10 cellular contexts compared by ENCODE assay signal in genomic region chr17:77288115-77288619, GRCh38.
DNase-seq lines count a peak whose midpoint lies in the region; ATAC-seq, FAIRE-seq and TF ChIP-seq lines count a peak whose summit lies in the region.
"Had no signal": no experiment of that assay in that cellular context is flagged by ENCODE, and none has a peak within 500 bp of the region (broad histone marks: within the 10 kb centered on the region; RNA-seq: fewer than 3 reads in every experiment).

No MANE protein-coding gene starts in this region.

- H2BK5ac ChIP-seq in H1 (ENCODE audit: low read depth, low read length), result peak overlapping the region; percentile 61

- no peak overlapping the region for H2AFZ ChIP-seq in H1 (ENCODE audit: low read length)

- H3K9me3 ChIP-seq in MG63 (no peaks in the 10 kb centered on the region), H1 (ENCODE audit: insufficient read depth in 2 of 2, low read depth in 1 of 2, low read length in 1 of 2) (no peaks in the 10 kb centered on the region), mucosa of descending colon (no peaks in the 10 kb centered on the region), tibial nerve (no peaks in the 10 kb centered on the region)

- peak overlapping the region; percentile 90 for H2BK120ac ChIP-seq in H1 (replicated peaks; ENCODE audit: low read depth, low read length)

- TF ChIP-seq POLR2A in H1 (IDR thresholded peaks at IDR 0.05; ENCODE audit: control extremely low read depth in 1 of 2, low read depth in 2 of 2, low read length in 2 of 2), result no peak
- no peak for TF ChIP-seq POLR2A in tibial nerve (IDR thresholded peaks at IDR 0.05)

- ATAC-seq in mucosa of descending colon (peak; percentile 24), GM18867 (IDR thresholded peaks at IDR 0.05; ENCODE audit: unreplicated experiment) (no peak)

- no peak for FAIRE-seq in H1 (lab: Jason Lieb, UNC)

- peak overlapping the region; percentile 90; the same call in 1 of the 2 replicates for H2BK12ac ChIP-seq in H1 (ENCODE audit: low read depth, low read length)

- peaks cover 56% of the 10 kb centered on the region for H3K36me3 ChIP-seq in MG63
- H3K36me3 ChIP-seq in H1 (ENCODE audit: control insufficient read depth in 2 of 4, insufficient read depth in 4 of 4, low read length in 3 of 4), result no peaks in the 10 kb centered on the region
- H3K36me3 ChIP-seq in mucosa of descending colon (ENCODE audit: low read depth), result no peaks in the 10 kb centered on the region
- no peaks in the 10 kb centered on the region for H3K36me3 ChIP-seq in tibial nerve

- intact Hi-C loops in mucosa of descending colon (cut with DNase I, micrococcal nuclease), result no loop called here
- intact Hi-C loops in dorsolateral prefrontal cortex (cut with DNase I), result no loop called here

- no peak for TF ChIP-seq CTCF in H1 (IDR thresholded peaks at IDR 0.05; ENCODE audit: control extremely low read depth in 1 of 3, insufficient read depth in 1 of 3, low read depth in 1 of 3, low read length in 3 of 3)
- no peak for TF ChIP-seq CTCF in mucosa of descending colon (IDR thresholded peaks at IDR 0.05)
- no peak for TF ChIP-seq CTCF in tibial nerve (IDR thresholded peaks at IDR 0.05)
- no peak for TF ChIP-seq CTCF in dorsolateral prefrontal cortex (IDR thresholded peaks at IDR 0.05 in 54 of 56, conservative IDR thresholded peaks at IDR 0.05 in 2 of 56; ENCODE audit: low read depth in 1 of 56, partially characterized antibody in 56 of 56)

- H2BK20ac ChIP-seq in H1 (ENCODE audit: low read length), result no peak overlapping the region

- peaks cover 0 to 30% of the 10 kb centered on the region in 2 experiments; a peak in 2 of 4 replicates for H3K79me2 ChIP-seq in H1 (ENCODE audit: control insufficient read depth in 1 of 2, insufficient read depth in 2 of 2, low read length in 2 of 2)

- H3K27ac ChIP-seq in H1 (ENCODE audit: low read depth, low read length), result no peak overlapping the region
- H3K27ac ChIP-seq in tibial nerve, result peak overlapping the region; percentile 1 to 86 (median 78)
- peak overlapping the region in 1 of 59 donors; percentile 73 for H3K27ac ChIP-seq in dorsolateral prefrontal cortex

- no peak overlapping the region for H3K23ac ChIP-seq in H1 (ENCODE audit: insufficient read length)

- TF ChIP-seq RAD21 in H1 (IDR thresholded peaks at IDR 0.05 in 1 of 2, conservative IDR thresholded peaks at IDR 0.05 in 1 of 2; ENCODE audit: low read depth in 2 of 2, low read length in 2 of 2), result no peak

- peak overlapping the region; percentile 72; the same call in 1 of the 2 replicates for H2BK15ac ChIP-seq in H1 (ENCODE audit: low read length)

- CTCF ChIA-PET in H1 (lab: Charles Lee; ENCODE audit: partially characterized antibody), result interaction anchor here (1.0 to 1.9 kb wide), 5 partner anchors 10 to 136 kb away, joined by 3 to 8 read pairs (median 6); no protein-coding TSS in a partner anchor

- peak overlapping the region; percentile 15 for H4K5ac ChIP-seq in H1 (ENCODE audit: insufficient read length, low read depth, low read length)

- H4K20me1 ChIP-seq in H1 (replicated peaks in 1 of 2; ENCODE audit: control insufficient read depth in 1 of 2, insufficient read depth in 2 of 2, low read length in 2 of 2), result peaks cover 2 to 8% of the 10 kb centered on the region in 2 experiments

- no peaks in the 10 kb centered on the region for H3K23me2 ChIP-seq in H1 (ENCODE audit: low read depth, low read length)

- H4K91ac ChIP-seq in H1 (replicated peaks; ENCODE audit: insufficient read length, low read length), result peak overlapping the region; percentile 75

- no peak overlapping the region for H2AK5ac ChIP-seq in H1 (ENCODE audit: low read depth, low read length)

- peak overlapping the region; percentile 98 for H3K4ac ChIP-seq in H1 (replicated peaks; ENCODE audit: insufficient read length, low read depth, low read length)

- no peak overlapping the region for H3K14ac ChIP-seq in H1 (ENCODE audit: insufficient read length)

- H3K4me1 ChIP-seq in H1 (replicated peaks in 1 of 4; ENCODE audit: control insufficient read depth in 3 of 4, insufficient read depth in 4 of 4, low read length in 3 of 4), result peaks cover 4 to 28% (median 20%) of the 10 kb centered on the region in 4 experiments
- H3K4me1 ChIP-seq in mucosa of descending colon (ENCODE audit: low read depth), result peaks cover 56% of the 10 kb centered on the region
- H3K4me1 ChIP-seq in tibial nerve, result peaks cover 0 to 46% (median 30%) of the 10 kb centered on the region in 4 donors

- H3K4me3 ChIP-seq in MG63 (peak overlapping the region; percentile 28), H1 (ENCODE audit: extremely low read depth in 1 of 4, insufficient read depth in 2 of 4, low read depth in 3 of 4, low read length in 4 of 4) (peak overlapping the region in 1 of 4 experiments; percentile 23; a peak in 1 of 8 replicates), mucosa of descending colon (no peak overlapping the region), tibial nerve (no peak overlapping the region), dorsolateral prefrontal cortex (no peak overlapping the region)

- DNase-seq in MG63 (no peak), H1 (ENCODE audit: low read depth in 1 of 2, low spot score in 2 of 2) (no peak), mucosa of descending colon (peak; percentile 43 to 75 (median 73)), tibial nerve (ENCODE audit: low spot score in 2 of 2) (no peak), retina (no peak), NCI-H187 (lab: John Stamatoyannopoulos, UW) (no peak), dorsolateral prefrontal cortex (no peak)
- DNase-seq: activated effector memory CD4-positive, alpha-beta T cell treated with Interleukin-2 at 50 U/mL for 16 hours; GF-D8 had no signal

- H3K79me1 ChIP-seq in H1 (ENCODE audit: low read depth, low read length), result no peaks in the 10 kb centered on the region; the same call in 1 of the 2 replicates

- H3K4me2 ChIP-seq in H1 (ENCODE audit: insufficient read depth in 1 of 2, low read depth in 2 of 2, low read length in 2 of 2), result peak overlapping the region; percentile 6 to 24; a peak in 2 of 4 replicates

- H4K8ac ChIP-seq in H1 (ENCODE audit: extremely low read depth, insufficient read depth, low read length), result peak overlapping the region; percentile 91; the same call in 1 of the 2 replicates

- WGBS in H1 (ENCODE audit: extremely low coverage in 1 of 2, insufficient coverage in 1 of 2, insufficient read length in 1 of 2, insufficient replicate concordance in 2 of 2, low coverage in 1 of 2, low lambda C conversion rate in 2 of 2, missing lambda C conversion rate in 1 of 2), 2 experiments, result 90% methylated on average over 13 of the region's 17 CpGs; no CpG with 5 or more reads in 1 of the 2 experiments
- WGBS in tibial nerve, 2 donors, result 91% methylated on average over 15 of the region's 17 CpGs; no CpG with 5 or more reads in 1 of the 2 donors

- no peak for TF ChIP-seq EP300 in H1 (IDR thresholded peaks at IDR 0.05; ENCODE audit: borderline replicate concordance in 1 of 2, low read depth in 2 of 2, low read length in 2 of 2)
- no peak for TF ChIP-seq EP300 in tibial nerve (IDR thresholded peaks at IDR 0.05)

- H3K18ac ChIP-seq in H1 (ENCODE audit: extremely low read depth, low read length), result peak overlapping the region; percentile 60; the same call in 1 of the 2 replicates

- H3K56ac ChIP-seq in H1 (replicated peaks; ENCODE audit: insufficient read length, low read depth, low read length), result peak overlapping the region; percentile 11

- H3K27me3 ChIP-seq in MG63 (no peaks in the 10 kb centered on the region), H1 (replicated peaks in 1 of 4; ENCODE audit: control insufficient read depth in 3 of 4, extremely low read depth in 1 of 4, insufficient read depth in 3 of 4, low read length in 3 of 4) (no peaks in the 10 kb centered on the region), tibial nerve (no peaks in the 10 kb centered on the region), dorsolateral prefrontal cortex (peaks cover 0 to 7% (median 0%) of the 10 kb centered on the region in 45 donors)

- H3K9ac ChIP-seq in H1 (replicated peaks in 1 of 4; ENCODE audit: extremely low read depth in 1 of 4, low read depth in 3 of 4, low read length in 3 of 4), result no peak overlapping the region

- POLR2A ChIA-PET in H1 (lab: Charles Lee; ENCODE audit: partially characterized antibody), result interaction anchor here (1.2 kb wide), 1 partner anchor 115 kb away, joined by 3 read pairs; no protein-coding TSS in a partner anchor

TF ChIP-seq in H1, 55 proteins besides CTCF, POLR2A, EP300 and RAD21:
- TF ChIP-seq ASH2L (IDR thresholded peaks at IDR 0.05; ENCODE audit: low read length) (no peak), TCF12 (IDR thresholded peaks at IDR 0.05; ENCODE audit: low read depth, low read length) (no peak), KDM1A (IDR thresholded peaks at IDR 0.05; ENCODE audit: borderline replicate concordance, low read length) (no peak), MAFK (IDR thresholded peaks at IDR 0.05; ENCODE audit: low read depth, low read length) (no peak), BRCA1 (IDR thresholded peaks at IDR 0.05; ENCODE audit: low read depth, low read length) (no peak), RNF2 (IDR thresholded peaks at IDR 0.05; ENCODE audit: borderline replicate concordance, low read depth, low read length, missing control alignments, poor library complexity, severe bottlenecking) (no peak), YY1 (IDR thresholded peaks at IDR 0.05; ENCODE audit: low read depth, low read length) (no peak), EGR1 (IDR thresholded peaks at IDR 0.05; ENCODE audit: borderline replicate concordance, low read depth, low read length) (no peak), POU5F1 (IDR thresholded peaks at IDR 0.05; ENCODE audit: low read depth, low read length) (no peak), HDAC2 (IDR thresholded peaks at IDR 0.05; ENCODE audit: borderline replicate concordance in 1 of 2, low read depth in 2 of 2, low read length in 2 of 2) (no peak)

Comparison
In these comparisons a context has a peak if more than half of its experiments do, and no peak if none do; other contexts are left out.
1. DNase-seq: peak in mucosa of descending colon (3 of 3); none in MG63 (single experiment), H1 (0 of 2), tibial nerve (0 of 2), retina (single experiment), NCI-H187 (0 of 2) and dorsolateral prefrontal cortex (0 of 10).